13 cellular contexts compared by ENCODE assay signal in genomic region chr6:41051873-41052272, GRCh38. TPM values are rescaled to one million over a fixed set of nuclear protein-coding genes. Genes with fewer than 3 reads are reported as not detected.
A peak's percentile ranks its signal among the peaks of the same experiment; 100 is the strongest.
DNase-seq lines count a peak whose midpoint lies in the region; ATAC-seq and FAIRE-seq lines count a peak whose summit lies in the region.
"Had no signal": no experiment of that assay in that cellular context is flagged by ENCODE, and none has a peak within 500 bp of the region (broad histone marks: within the 10 kb centered on the region; RNA-seq: fewer than 3 reads in every experiment).

No MANE protein-coding gene starts in this region.

- peak overlapping the region; percentile 5 to 69 for H3K27ac Mint-ChIP-seq in activated naive CD4-positive, alpha-beta T cell treated with anti-CD3 and anti-CD28 coated beads, Interleukin-2, amount 50 U/mL, for 72 hours
- H3K27ac Mint-ChIP-seq in activated naive CD4-positive, alpha-beta T cell treated with anti-CD3 and anti-CD28 coated beads for 36 hours: no peak overlapping the region
- peak overlapping the region; percentile 70 for H3K27ac Mint-ChIP-seq in activated naive CD8-positive, alpha-beta T cell
- peak overlapping the region; percentile 84 for H3K27ac Mint-ChIP-seq in stimulated activated naive CD8-positive, alpha-beta T cell treated with anti-CD3 and anti-CD28 coated beads, Interleukin-15, Interleukin-2, amounts not matched to agents 100 ng/mL and 50 ng/mL, for 24 hours

- CTCF ChIA-PET in activated naive CD4-positive, alpha-beta T cell treated with anti-CD3 and anti-CD28 coated beads for 36 hours (lab: Charles Lee): interaction anchor here (2.4 kb wide), 2 partner anchors 16 to 24 kb away, joined by 8 to 10 read pairs; no protein-coding TSS in a partner anchor

- no peak for DNase-seq in activated naive CD4-positive, alpha-beta T cell treated with anti-CD3 and anti-CD28 coated beads, Interleukin-2, amount 50 U/mL, for 72 hours (ENCODE audit: low spot score in 2 of 2)
- no peak for DNase-seq in activated naive CD4-positive, alpha-beta T cell treated with anti-CD3 and anti-CD28 coated beads for 36 hours
- DNase-seq in NOMO-1 (lab: John Stamatoyannopoulos, UW; ENCODE audit: unreplicated experiment in 2 of 2): peak; percentile 53 to 86
- DNase-seq in NCI-H526 treated with DMSO at 0.1 percent for 48 hours (lab: John Stamatoyannopoulos, UW): no peak
- DNase-seq in frontal cortex (ENCODE audit: low spot score in 2 of 2): no peak
- DNase-seq: NCI-H524 treated with DMSO at 0.1 percent for 48 hours, ovary had no signal

- no peak for ATAC-seq in activated naive CD4-positive, alpha-beta T cell treated with anti-CD3 and anti-CD28 coated beads, Interleukin-2, amount 50 U/mL, for 72 hours
- no peak for ATAC-seq in HG02588 (IDR thresholded peaks at IDR 0.05; ENCODE audit: unreplicated experiment)

- no peak for FAIRE-seq in frontal cortex (lab: Jason Lieb, UNC)

- no peaks in the 10 kb centered on the region for H3K27me3 Mint-ChIP-seq in activated naive CD4-positive, alpha-beta T cell treated with anti-CD3 and anti-CD28 coated beads for 36 hours (ENCODE audit: low read depth)
- H3K27me3 Mint-ChIP-seq in activated naive CD8-positive, alpha-beta T cell: no peaks in the 10 kb centered on the region
- no peaks in the 10 kb centered on the region for H3K27me3 Mint-ChIP-seq in stimulated activated naive CD8-positive, alpha-beta T cell treated with anti-CD3 and anti-CD28 coated beads, Interleukin-15, Interleukin-2, amounts not matched to agents 100 ng/mL and 50 ng/mL, for 24 hours

- no peaks in the 10 kb centered on the region for H3K9me3 Mint-ChIP-seq in activated naive CD4-positive, alpha-beta T cell treated with anti-CD3 and anti-CD28 coated beads, Interleukin-2, amount 50 U/mL, for 72 hours
- no peaks in the 10 kb centered on the region for H3K9me3 Mint-ChIP-seq in activated naive CD4-positive, alpha-beta T cell treated with anti-CD3 and anti-CD28 coated beads for 36 hours
- H3K9me3 Mint-ChIP-seq in activated naive CD8-positive, alpha-beta T cell (ENCODE audit: low read depth): no peaks in the 10 kb centered on the region
- no peaks in the 10 kb centered on the region for H3K9me3 Mint-ChIP-seq in stimulated activated naive CD8-positive, alpha-beta T cell treated with anti-CD3 and anti-CD28 coated beads, Interleukin-15, Interleukin-2, amounts not matched to agents 100 ng/mL and 50 ng/mL, for 24 hours

- no peak overlapping the region for H3K4me3 Mint-ChIP-seq in activated naive CD4-positive, alpha-beta T cell treated with anti-CD3 and anti-CD28 coated beads for 36 hours
- peak overlapping the region; percentile 36 for H3K4me3 Mint-ChIP-seq in activated naive CD8-positive, alpha-beta T cell
- H3K4me3 Mint-ChIP-seq in stimulated activated naive CD8-positive, alpha-beta T cell treated with anti-CD3 and anti-CD28 coated beads, Interleukin-15, Interleukin-2, amounts not matched to agents 100 ng/mL and 50 ng/mL, for 24 hours: no peak overlapping the region

- peaks cover 6 to 11% of the 10 kb centered on the region in 2 donors for H3K36me3 Mint-ChIP-seq in activated naive CD4-positive, alpha-beta T cell treated with anti-CD3 and anti-CD28 coated beads, Interleukin-2, amount 50 U/mL, for 72 hours
- peaks cover 7% of the 10 kb centered on the region for H3K36me3 Mint-ChIP-seq in activated naive CD4-positive, alpha-beta T cell treated with anti-CD3 and anti-CD28 coated beads for 36 hours (ENCODE audit: low read depth)
- H3K36me3 Mint-ChIP-seq in activated naive CD8-positive, alpha-beta T cell: peaks cover 16% of the 10 kb centered on the region
- peaks cover 22% of the 10 kb centered on the region for H3K36me3 Mint-ChIP-seq in stimulated activated naive CD8-positive, alpha-beta T cell treated with anti-CD3 and anti-CD28 coated beads, Interleukin-15, Interleukin-2, amounts not matched to agents 100 ng/mL and 50 ng/mL, for 24 hours (ENCODE audit: low read depth)

- H3K4me1 Mint-ChIP-seq in activated naive CD4-positive, alpha-beta T cell treated with anti-CD3 and anti-CD28 coated beads for 36 hours (ENCODE audit: low read depth): peaks cover 16% of the 10 kb centered on the region
- H3K4me1 Mint-ChIP-seq in activated naive CD8-positive, alpha-beta T cell (ENCODE audit: low read depth): peaks cover 16% of the 10 kb centered on the region
- peaks cover 16% of the 10 kb centered on the region for H3K4me1 Mint-ChIP-seq in stimulated activated naive CD8-positive, alpha-beta T cell treated with anti-CD3 and anti-CD28 coated beads, Interleukin-15, Interleukin-2, amounts not matched to agents 100 ng/mL and 50 ng/mL, for 24 hours (ENCODE audit: low read depth)

- intact Hi-C loops in activated naive CD4-positive, alpha-beta T cell treated with anti-CD3 and anti-CD28 coated beads for 36 hours (cut with micrococcal nuclease): no loop called here

RNA-seq across cellular contexts. Expression of gene APOBEC2, which starts 1.1 kb away (rescaled TPM):
- total RNA-seq in activated naive CD4-positive, alpha-beta T cell treated with anti-CD3 and anti-CD28 coated beads, Interleukin-2, amount 50 U/mL, for 72 hours: not detected
- total RNA-seq in activated naive CD4-positive, alpha-beta T cell treated with anti-CD3 and anti-CD28 coated beads for 36 hours: not detected
- not detected for total RNA-seq in frontal cortex
- total RNA-seq: chondrocyte, ovary had no signal

RNA-seq across cellular contexts. Expression of gene TSPO2, which starts 9.6 kb away (rescaled TPM):
- total RNA-seq in activated naive CD4-positive, alpha-beta T cell treated with anti-CD3 and anti-CD28 coated beads, Interleukin-2, amount 50 U/mL, for 72 hours: not detected
- total RNA-seq in activated naive CD4-positive, alpha-beta T cell treated with anti-CD3 and anti-CD28 coated beads for 36 hours: not detected
- 0.82 TPM for total RNA-seq in frontal cortex
- total RNA-seq: chondrocyte, H7, LHCN-M2, ovary had no signal

RNA-seq across cellular contexts. Expression of gene UNC5CL, which starts 12.9 kb away (rescaled TPM):
- 1 to 10 TPM; 2.8 to 5.1 TPM for total RNA-seq in activated naive CD4-positive, alpha-beta T cell treated with anti-CD3 and anti-CD28 coated beads, Interleukin-2, amount 50 U/mL, for 72 hours
- total RNA-seq in activated naive CD4-positive, alpha-beta T cell treated with anti-CD3 and anti-CD28 coated beads for 36 hours: 1 to 10 TPM; 2.3 to 3.0 TPM
- total RNA-seq in frontal cortex: under 0.01 TPM

RNA-seq across cellular contexts. Expression of gene OARD1, which starts 20.3 kb away (rescaled TPM):
- 10 to 100 TPM; 39.9 to 52.6 TPM for total RNA-seq in activated naive CD4-positive, alpha-beta T cell treated with anti-CD3 and anti-CD28 coated beads, Interleukin-2, amount 50 U/mL, for 72 hours
- total RNA-seq in activated naive CD4-positive, alpha-beta T cell treated with anti-CD3 and anti-CD28 coated beads for 36 hours: 10 to 100 TPM; 59.0 to 60.8 TPM
- total RNA-seq in frontal cortex: 6.9 TPM

RNA-seq across cellular contexts. Expression of gene NFYA, which starts 20.9 kb away (rescaled TPM):
- total RNA-seq in activated naive CD4-positive, alpha-beta T cell treated with anti-CD3 and anti-CD28 coated beads, Interleukin-2, amount 50 U/mL, for 72 hours: 10 to 100 TPM; 27.3 to 31.7 TPM
- 10 to 100 TPM; 38.0 to 38.7 TPM for total RNA-seq in activated naive CD4-positive, alpha-beta T cell treated with anti-CD3 and anti-CD28 coated beads for 36 hours
- 34.6 TPM for total RNA-seq in frontal cortex

Comparison
In these comparisons a context has a peak if more than half of its experiments do, and no peak if none do; other contexts are left out.
1. DNase-seq: peak in NOMO-1 (2 of 2); none in activated naive CD4-positive, alpha-beta T cell treated with anti-CD3 and anti-CD28 coated beads, Interleukin-2, amount 50 U/mL, for 72 hours (0 of 2), activated naive CD4-positive, alpha-beta T cell treated with anti-CD3 and anti-CD28 coated beads for 36 hours (single experiment), NCI-H526 treated with DMSO at 0.1 percent for 48 hours (single experiment) and frontal cortex (0 of 2).